In the genomic region with DNA sequence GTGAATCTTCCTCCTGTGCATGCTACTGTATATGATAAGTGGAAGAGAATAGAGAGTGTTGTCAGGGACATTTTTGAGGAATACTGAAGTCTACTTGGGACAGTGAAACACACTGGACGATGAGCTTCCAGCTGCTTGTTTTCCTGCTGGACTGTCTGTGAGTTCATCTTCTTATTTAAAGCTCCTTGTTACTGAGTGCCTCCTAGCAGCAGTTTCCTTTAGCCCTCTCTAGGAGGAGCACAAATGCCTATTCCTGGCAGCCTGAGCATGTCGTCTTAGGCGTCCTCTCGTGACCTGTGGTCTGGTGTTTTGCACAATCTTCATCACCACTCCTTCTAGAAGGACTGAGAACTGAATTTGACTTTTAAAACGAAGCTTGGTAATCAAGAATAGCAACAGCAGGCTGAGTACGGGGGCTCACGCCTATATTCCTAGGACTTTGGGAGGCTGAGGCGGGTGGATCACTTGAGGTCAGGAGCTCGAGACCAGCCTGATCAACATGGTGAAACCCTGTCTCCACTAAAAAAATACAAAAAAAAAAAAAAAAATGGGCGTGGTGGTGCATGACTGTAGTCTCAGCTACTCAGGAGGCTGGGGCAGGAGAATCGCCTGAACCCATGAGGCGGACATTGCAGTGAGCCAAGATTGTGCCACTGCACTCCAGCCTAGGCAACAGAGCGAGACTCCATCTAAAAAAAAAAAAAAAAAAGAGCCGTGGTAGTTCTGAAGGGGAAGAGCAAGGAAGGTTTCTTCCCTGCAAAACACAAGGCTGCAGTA, we compare ENCODE assay signal across 8 cellular contexts. TPM values are rescaled to one million over a fixed set of nuclear protein-coding genes. Genes with fewer than 3 reads are reported as not detected.
A peak's percentile ranks its signal among the peaks of the same experiment; 100 is the strongest.
DNase-seq lines count a peak whose midpoint lies in the region; ATAC-seq and TF ChIP-seq lines count a peak whose summit lies in the region.

No MANE protein-coding gene starts in this region.

- intact Hi-C loops in Right ventricle myocardium inferior (cut with DNase I) (no loop called here), cardiac septum (cut with DNase I) (loop anchor here (2.0 kb wide), 1 partner anchor 27 kb away; no protein-coding TSS in a partner anchor), psoas muscle (cut with DNase I) (no loop called here)

- ATAC-seq in Right ventricle myocardium inferior (peak; percentile 90), HG02840 (IDR thresholded peaks at IDR 0.05; ENCODE audit: low FRiP score, unreplicated experiment) (peak; percentile 58), psoas muscle (peak; percentile 86 to 97 (median 94)), foreskin keratinocyte (no peak)

- TF ChIP-seq CTCF in fibroblast of mammary gland (conservative IDR thresholded peaks at IDR 0.05; ENCODE audit: control insufficient read depth, insufficient read depth, low read depth, low read length) (peak; percentile 45), psoas muscle (IDR thresholded peaks at IDR 0.05) (no peak), foreskin keratinocyte (conservative IDR thresholded peaks at IDR 0.05) (no peak)

- H3K4me3 ChIP-seq in fibroblast of mammary gland (ENCODE audit: control insufficient read depth, low read depth, low read length) (no peak overlapping the region), psoas muscle (peak overlapping the region; percentile 42)

- no peaks in the 10 kb centered on the region for H3K36me3 ChIP-seq in psoas muscle (ENCODE audit: insufficient read depth in 1 of 2, low read depth in 1 of 2)

- H3K27ac ChIP-seq in psoas muscle, result peak overlapping the region; percentile 89
- H3K27ac ChIP-seq in foreskin keratinocyte, result no peak overlapping the region

- 39 to 51% (median 40%) methylated on average over 14 of the region's 14 CpGs for whole genome bisulfite sequencing in psoas muscle, 3 donors

- no peaks in the 10 kb centered on the region for H3K9me3 ChIP-seq in psoas muscle

- H3K4me1 ChIP-seq in psoas muscle (no peaks in the 10 kb centered on the region), foreskin keratinocyte (no peaks in the 10 kb centered on the region)

- no peak for DNase-seq in Right ventricle myocardium inferior (ENCODE audit: missing footprints)
- DNase-seq in cardiac septum (ENCODE audit: low spot score), result no peak
- peak; percentile 99 for DNase-seq in NOMO-1 treated with DMSO at 0.1 percent for 48 hours (lab: John Stamatoyannopoulos, UW; ENCODE audit: unreplicated experiment)
- peak; percentile 92 for DNase-seq in fibroblast of mammary gland (ENCODE audit: low read depth)
- peak; percentile 43 to 64 for DNase-seq in psoas muscle
- no peak for DNase-seq in foreskin keratinocyte
- no peak for DNase-seq in NCI-H2029 treated with DMSO at 0.1 percent for 48 hours (lab: John Stamatoyannopoulos, UW)

- H3K27me3 ChIP-seq in psoas muscle (ENCODE audit: insufficient read depth in 3 of 3, low read length in 2 of 3) (no peaks in the 10 kb centered on the region), foreskin keratinocyte (no peaks in the 10 kb centered on the region)

RNA-seq across cellular contexts. Expression of a gene that starts 44.0 kb away (rescaled TPM):
- total RNA-seq in Right ventricle myocardium inferior (4.1 TPM), cardiac septum (15.2 TPM), psoas muscle (10 to 100 TPM in 1 of 4 donors, 1 to 10 TPM in 3; 2.1 to 32.7 (median 8.3) TPM), foreskin keratinocyte (1.8 and 4.3 TPM in 2 replicates)
- polyA plus RNA-seq in psoas muscle (10 to 100 TPM in 1 of 3 donors, 1 to 10 TPM in 2; 1.4 to 14.1 (median 5.0) TPM), foreskin keratinocyte (0.31 and 0.87 TPM in 2 replicates)

Comparison
In these comparisons a context has a peak if more than half of its experiments do, and no peak if none do; other contexts are left out.
1. DNase-seq: peak in NOMO-1 treated with DMSO at 0.1 percent for 48 hours (single experiment), fibroblast of mammary gland (single experiment) and psoas muscle (2 of 2); none in Right ventricle myocardium inferior (single experiment), cardiac septum (single experiment), foreskin keratinocyte (0 of 2) and NCI-H2029 treated with DMSO at 0.1 percent for 48 hours (single experiment).